Comparison of ENCODE assay signal across 8 cellular contexts in genomic region chr2:44939074-44940052, GRCh38. TPM values are rescaled to one million over a fixed set of nuclear protein-coding genes. Genes with fewer than 3 reads are reported as not detected.
DNase-seq lines count a peak whose midpoint lies in the region; ATAC-seq and TF ChIP-seq lines count a peak whose summit lies in the region.
"Had no signal": no experiment of that assay in that cellular context is flagged by ENCODE, and none has a peak within 500 bp of the region (broad histone marks: within the 10 kb centered on the region; RNA-seq: fewer than 3 reads in every experiment).

No MANE protein-coding gene starts in this region.

- H3K27ac Mint-ChIP-seq in GM23338 = no peak overlapping the region

- H3K9me2 ChIP-seq in GM23338 (ENCODE audit: insufficient read depth) = no peaks in the 10 kb centered on the region

- H3K9me3 Mint-ChIP-seq in GM23338 = peaks cover 3% of the 10 kb centered on the region; the same call in 1 of the 3 replicates

- H3K4me1 Mint-ChIP-seq in GM23338 = peaks cover 50% of the 10 kb centered on the region

- no peak for TF ChIP-seq CTCF in GM23338 (conservative IDR thresholded peaks at IDR 0.05; ENCODE audit: low read depth in 2 of 2)

- peak; percentile 3 for ATAC-seq in GM23338
- ATAC-seq in GM21390 (IDR thresholded peaks at IDR 0.05; ENCODE audit: unreplicated experiment) = no peak
- ATAC-seq in GM21447 (IDR thresholded peaks at IDR 0.05; ENCODE audit: unreplicated experiment) = no peak

- WGBS in iPS DF 6.9 (ENCODE audit: insufficient coverage, insufficient read length) = no CpG with 5 or more reads among the region's 46 CpGs

- no peaks in the 10 kb centered on the region for H3K9me3 ChIP-seq in iPS DF 6.9 (ENCODE audit: control insufficient read depth, insufficient read depth, low read length)

- peaks cover 95% of the 10 kb centered on the region for H3K27me3 Mint-ChIP-seq in GM23338 (ENCODE audit: insufficient read depth, low read depth, poor library complexity)

- no peak overlapping the region for H3K27ac ChIP-seq in GM23338 (ENCODE audit: low read depth)
- H3K27ac ChIP-seq in iPS DF 6.9 (ENCODE audit: low read length) = no peak overlapping the region

- no peaks in the 10 kb centered on the region for H3K79me2 ChIP-seq in GM23338 (replicated peaks; ENCODE audit: insufficient read depth)

- H2AFZ ChIP-seq in GM23338 = peak overlapping the region; percentile 74; the same call in 1 of the 2 replicates

- no peaks in the 10 kb centered on the region; the same call in 2 of the 3 replicates for H3K36me3 Mint-ChIP-seq in GM23338 (ENCODE audit: low read depth)

- no peaks in the 10 kb centered on the region for H4K20me1 ChIP-seq in GM23338 (replicated peaks; ENCODE audit: insufficient read depth)

- H3K4me3 ChIP-seq in GM23338 = peak overlapping the region; percentile 66
- peak overlapping the region; percentile 25; the same call in 1 of the 2 replicates for H3K4me3 ChIP-seq in iPS DF 6.9 (ENCODE audit: low read length)
- peak overlapping the region; percentile 9 for H3K4me3 ChIP-seq in skeletal muscle cell (ENCODE audit: low read depth, low read length)

- H3K4me2 ChIP-seq in GM23338 = peak overlapping the region; percentile 94

- peaks cover 34% of the 10 kb centered on the region for H3F3A ChIP-seq in GM23338 (replicated peaks; ENCODE audit: low read depth)

- H3K4me1 ChIP-seq in GM23338 (ENCODE audit: insufficient read depth) (peaks cover 60% of the 10 kb centered on the region), iPS DF 6.9 (ENCODE audit: control insufficient read depth, insufficient read depth, low read length) (peaks cover 9% of the 10 kb centered on the region)

- H3K4me3 Mint-ChIP-seq in GM23338 = peak overlapping the region; percentile 65

- H3K36me3 ChIP-seq in GM23338 (ENCODE audit: insufficient read depth) = no peaks in the 10 kb centered on the region
- H3K36me3 ChIP-seq in iPS DF 6.9 (ENCODE audit: control insufficient read depth, insufficient read depth, low read length) = no peaks in the 10 kb centered on the region

- DNase-seq in GM23338 (ENCODE audit: low spot score) (peak; percentile 70), NCI-H82 treated with DMSO at 0.1 percent for 48 hours (lab: John Stamatoyannopoulos, UW; ENCODE audit: unreplicated experiment) (peak; percentile 50), iPS DF 6.9 (ENCODE audit: low read depth, low spot score) (no peak), skeletal muscle cell (ENCODE audit: low read depth) (no peak)
- no peak for DNase-seq in stimulated activated CD4-positive, alpha-beta T cell treated with anti-CD3 and anti-CD28 coated beads, Interleukin-1b, Interleukin-23, amount 100 ng/mL, for 48 hours

- peaks cover 100% of the 10 kb centered on the region for H3K27me3 ChIP-seq in GM23338 (ENCODE audit: insufficient read depth)
- peaks cover 82% of the 10 kb centered on the region for H3K27me3 ChIP-seq in iPS DF 6.9 (ENCODE audit: control insufficient read depth, insufficient read depth, low read length)

TF ChIP-seq in GM23338, 12 proteins besides CTCF, POLR2A, EP300 and RAD21:
- TF ChIP-seq STAT1 (IDR thresholded peaks at IDR 0.05; ENCODE audit: unreplicated experiment) = no peak
- no peak for TF ChIP-seq CREB1 (CRISPR knock-in tag; IDR thresholded peaks at IDR 0.05; ENCODE audit: low read depth)
- no peak for TF ChIP-seq POLR2AphosphoS5 (IDR thresholded peaks at IDR 0.05; ENCODE audit: low read depth)
- no peak for TF ChIP-seq ZNF114 (CRISPR knock-in tag; IDR thresholded peaks at IDR 0.05)
- TF ChIP-seq ZNF331 (CRISPR knock-in tag; IDR thresholded peaks at IDR 0.05; ENCODE audit: low read depth) = no peak
- peak; percentile 47 for TF ChIP-seq EZH2 (IDR thresholded peaks at IDR 0.05; ENCODE audit: low read depth, unreplicated experiment)
- no peak for TF ChIP-seq ETS1 (IDR thresholded peaks at IDR 0.05)
- TF ChIP-seq EZH2phosphoT487 (IDR thresholded peaks at IDR 0.05; ENCODE audit: unreplicated experiment) = peak; percentile 51
- no peak for TF ChIP-seq JUNB (IDR thresholded peaks at IDR 0.05; ENCODE audit: unreplicated experiment)
- no peak for TF ChIP-seq NANOG (IDR thresholded peaks at IDR 0.05; ENCODE audit: borderline replicate concordance)

RNA-seq across cellular contexts. Expression of gene SIX3, which starts 2.1 kb away (rescaled TPM):
- 0.28 TPM in 1 of 2 replicates, not detected in the other for total RNA-seq in GM23338 (2014; rRNA removed; shearing (Covaris generic))
- 0.21 and 0.37 TPM in 2 replicates for polyA plus RNA-seq in GM23338 (2016; fragmentation: Nextera tagmentation; extraction: Ambion mirVana)
- total RNA-seq: M059J had no signal

Comparison
In these comparisons a context has a peak if more than half of its experiments do, and no peak if none do; other contexts are left out.
1. DNase-seq: peak in GM23338 (single experiment) and NCI-H82 treated with DMSO at 0.1 percent for 48 hours (single experiment); none in iPS DF 6.9 (single experiment), skeletal muscle cell (single experiment) and stimulated activated CD4-positive, alpha-beta T cell treated with anti-CD3 and anti-CD28 coated beads, Interleukin-1b, Interleukin-23, amount 100 ng/mL, for 48 hours (single experiment).
2. H3K4me3 ChIP-seq: peak in every context shown above with its lines; median percentile 66 in GM23338; 25 in iPS DF 6.9; 9 in skeletal muscle cell.